13 cellular contexts compared by ENCODE assay signal in genomic region chr12:97006585-97006984, GRCh38.
DNase-seq lines count a peak whose midpoint lies in the region; ATAC-seq and TF ChIP-seq lines count a peak whose summit lies in the region.
"Had no signal": no experiment of that assay in that cellular context is flagged by ENCODE, and none has a peak within 500 bp of the region (broad histone marks: within the 10 kb centered on the region; RNA-seq: fewer than 3 reads in every experiment).

No MANE protein-coding gene starts in this region.

- TF ChIP-seq CTCF in MCF 10A (IDR thresholded peaks at IDR 0.05; ENCODE audit: unreplicated experiment) (no peak), breast epithelium (IDR thresholded peaks at IDR 0.05) (no peak), RWPE2 (IDR thresholded peaks at IDR 0.05; ENCODE audit: poor library complexity, severe bottlenecking) (no peak), foreskin keratinocyte (conservative IDR thresholded peaks at IDR 0.05) (peak; percentile 45)

- CTCF ChIA-PET in MCF 10A (lab: Yijun Ruan, JAX): interaction anchor here (1.2 kb wide), 1 partner anchor 18 kb away, joined by 4 read pairs; no protein-coding TSS in a partner anchor

- ATAC-seq in RWPE2 (ENCODE audit: low read depth): peak; percentile 73
- ATAC-seq in foreskin keratinocyte: peak; percentile 100

- H3K27me3 Mint-ChIP-seq in MCF 10A (ENCODE audit: insufficient read depth, unreplicated experiment): peaks cover 80% of the 10 kb centered on the region

- no peaks in the 10 kb centered on the region for H3K9me3 Mint-ChIP-seq in MCF 10A (ENCODE audit: unreplicated experiment)
- H3K9me3 Mint-ChIP-seq: HFFc6 had no signal

- no peaks in the 10 kb centered on the region for H3K4me1 Mint-ChIP-seq in MCF 10A (ENCODE audit: insufficient read depth, unreplicated experiment)

- POLR2A ChIA-PET in MCF 10A (lab: Yijun Ruan, JAX): no interaction called here

- no peak overlapping the region for H3K27ac Mint-ChIP-seq in MCF 10A (ENCODE audit: low read depth, unreplicated experiment)
- H3K27ac Mint-ChIP-seq: HFFc6 had no signal

- DNase-seq in MCF 10A (ENCODE audit: unreplicated experiment) (peak; percentile 2), breast epithelium (ENCODE audit: low spot score in 2 of 2) (no peak), RWPE2 (ENCODE audit: low spot score) (no peak), foreskin keratinocyte (peak; percentile 76 to 89), NCI-H524 treated with DMSO at 0.1 percent for 48 hours (lab: John Stamatoyannopoulos, UW) (no peak), NCI-H2227 treated with DMSO at 0.1 percent for 48 hours (lab: John Stamatoyannopoulos, UW) (no peak)
- DNase-seq in stimulated activated CD4-positive, alpha-beta T cell treated with anti-CD3 and anti-CD28 coated beads, Interleukin-4, amount 100 ng/mL, for 4 hours: no peak
- DNase-seq: 8988T, AML-193, DMS53, HCEC 1CT, HFFc6 had no signal

- H3K4me1 ChIP-seq in breast epithelium: no peaks in the 10 kb centered on the region
- no peaks in the 10 kb centered on the region for H3K4me1 ChIP-seq in RWPE2 (ENCODE audit: insufficient read depth, poor library complexity, severe bottlenecking)
- H3K4me1 ChIP-seq in foreskin keratinocyte: peaks cover 4% of the 10 kb centered on the region
- H3K4me1 ChIP-seq: BLaER1 had no signal

- H3K27me3 ChIP-seq in breast epithelium (no peaks in the 10 kb centered on the region), RWPE2 (ENCODE audit: insufficient read depth, poor library complexity, severe bottlenecking) (peaks cover 3% of the 10 kb centered on the region), foreskin keratinocyte (peaks cover 3% of the 10 kb centered on the region)
- H3K27me3 ChIP-seq: BLaER1 had no signal

- H3K36me3 ChIP-seq in breast epithelium: no peaks in the 10 kb centered on the region
- no peaks in the 10 kb centered on the region for H3K36me3 ChIP-seq in RWPE2 (ENCODE audit: low read depth)
- H3K36me3 ChIP-seq: BLaER1 had no signal

- no peaks in the 10 kb centered on the region for H3K36me3 Mint-ChIP-seq in MCF 10A (ENCODE audit: insufficient read depth, unreplicated experiment)

- H3K9me3 ChIP-seq in breast epithelium (no peaks in the 10 kb centered on the region), RWPE2 (ENCODE audit: severe bottlenecking) (no peaks in the 10 kb centered on the region)
- H3K9me3 ChIP-seq: BLaER1 had no signal

- no peak overlapping the region for H3K27ac ChIP-seq in breast epithelium
- H3K27ac ChIP-seq in RWPE2 (ENCODE audit: poor library complexity, severe bottlenecking): no peak overlapping the region
- no peak overlapping the region for H3K27ac ChIP-seq in foreskin keratinocyte
- H3K27ac ChIP-seq: BLaER1 had no signal

- no peak for TF ChIP-seq POLR2A in breast epithelium (IDR thresholded peaks at IDR 0.05)

- no peak overlapping the region for H3K4me3 ChIP-seq in breast epithelium
- H3K4me3 ChIP-seq in RWPE2 (ENCODE audit: severe bottlenecking): no peak overlapping the region
- H3K4me3 ChIP-seq: BLaER1 had no signal

- BruUV-seq in MCF 10A (replicated peaks; lab: Mats Ljungman, UMichigan): no TSS peak

- intact Hi-C loops in MCF 10A (cut with micrococcal nuclease): no loop called here
- intact Hi-C loops in breast epithelium (cut with DNase I; ENCODE audit: low total_unique reads): no loop called here

- no peak overlapping the region for H3K4me3 Mint-ChIP-seq in MCF 10A (ENCODE audit: unreplicated experiment)
- H3K4me3 Mint-ChIP-seq: HFFc6 had no signal

Comparison
In these comparisons a context has a peak if more than half of its experiments do, and no peak if none do; other contexts are left out.
1. DNase-seq: peak in MCF 10A (single experiment) and foreskin keratinocyte (2 of 2); none in breast epithelium (0 of 2), RWPE2 (single experiment), stimulated activated CD4-positive, alpha-beta T cell treated with anti-CD3 and anti-CD28 coated beads, Interleukin-4, amount 100 ng/mL, for 4 hours (0 of 2), NCI-H524 treated with DMSO at 0.1 percent for 48 hours (single experiment) and NCI-H2227 treated with DMSO at 0.1 percent for 48 hours (single experiment).